Comparison of ENCODE assay signal across 16 cellular contexts in the genomic region with DNA sequence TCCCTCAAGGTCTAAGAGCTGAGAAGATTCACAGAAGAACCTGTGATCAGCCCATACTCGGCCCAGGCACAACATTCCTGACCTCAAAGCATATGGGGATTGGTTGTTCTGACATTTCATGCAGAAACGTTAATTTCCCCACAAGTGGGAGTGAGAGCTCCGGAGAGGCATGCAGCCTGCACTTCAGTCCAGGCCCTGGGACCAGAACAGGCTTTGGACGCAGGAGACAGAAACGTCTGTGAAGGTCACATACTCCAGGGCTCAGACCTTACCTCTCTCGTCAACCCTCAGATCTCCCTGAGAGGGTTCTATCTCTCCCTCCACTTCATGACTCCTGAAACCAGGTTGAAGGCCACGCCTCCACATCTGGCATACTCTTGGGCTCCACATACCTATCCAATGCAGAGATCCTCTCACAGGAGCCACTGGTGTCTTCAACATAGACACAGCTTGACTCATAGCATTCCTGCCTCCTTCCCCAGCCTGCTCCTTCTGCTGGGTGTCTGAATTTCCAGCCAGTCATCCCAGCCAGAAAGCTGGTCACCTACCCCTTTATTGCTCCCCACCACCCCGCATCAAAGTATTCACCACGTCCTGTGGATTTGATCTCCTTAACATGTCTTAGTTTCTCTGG.
A peak's percentile ranks its signal among the peaks of the same experiment; 100 is the strongest.
DNase-seq lines count a peak whose midpoint lies in the region; ATAC-seq and FAIRE-seq lines count a peak whose summit lies in the region.
"Had no signal": no experiment of that assay in that cellular context is flagged by ENCODE, and none has a peak within 500 bp of the region (broad histone marks: within the 10 kb centered on the region; RNA-seq: fewer than 3 reads in every experiment).

No MANE protein-coding gene starts in this region.

- no peak for DNase-seq in stimulated activated naive CD8-positive, alpha-beta T cell treated with anti-CD3 and anti-CD28 coated beads, Interleukin-15, amount 100 ng/mL, for 72 hours
- DNase-seq in stimulated activated naive CD8-positive, alpha-beta T cell treated with anti-CD3 and anti-CD28 coated beads, Interleukin-15, Interleukin-2, amounts not matched to agents 100 U/mL and 50 U/mL, for 24 hours: no peak
- DNase-seq in SW480 (ENCODE audit: low spot score) (peak; percentile 29), glomerular visceral epithelial cell (ENCODE audit: extremely low spot score) (peak; percentile 71), urothelium cell line (ENCODE audit: low spot score) (peak; percentile 86), KG1 (lab: John Stamatoyannopoulos, UW) (no peak)
- no peak for DNase-seq in stimulated activated naive CD4-positive, alpha-beta T cell treated with Interleukin-2 at 50 U/mL for 16 hours (lab: John Stamatoyannopoulos, UW)
- DNase-seq: activated naive CD8-positive, alpha-beta T cell treated with anti-CD3 and anti-CD28 coated beads, Interleukin-2, amount 50 U/mL, for 24 hours; DND-41; NCI-H446 treated with DMSO at 0.1 percent for 48 hours; Right ventricle myocardium superior; stimulated activated CD8-positive, alpha-beta memory T cell treated with anti-CD3 and anti-CD28 coated beads, Interleukin-4, amount 100 ng/mL, for 48 hours; WERI-Rb-1 had no signal

- H3K4me1 Mint-ChIP-seq in stimulated activated naive CD8-positive, alpha-beta T cell treated with anti-CD3 and anti-CD28 coated beads, Interleukin-15, amount 100 ng/mL, for 72 hours: peaks cover 7% of the 10 kb centered on the region
- H3K4me1 Mint-ChIP-seq: activated naive CD8-positive, alpha-beta T cell treated with anti-CD3 and anti-CD28 coated beads, Interleukin-2, amount 50 U/mL, for 24 hours had no signal

- H3K27me3 Mint-ChIP-seq in stimulated activated naive CD8-positive, alpha-beta T cell treated with anti-CD3 and anti-CD28 coated beads, Interleukin-15, amount 100 ng/mL, for 72 hours: no peaks in the 10 kb centered on the region

- no peak overlapping the region for H3K4me3 Mint-ChIP-seq in stimulated activated naive CD8-positive, alpha-beta T cell treated with anti-CD3 and anti-CD28 coated beads, Interleukin-15, amount 100 ng/mL, for 72 hours
- H3K4me3 Mint-ChIP-seq: activated naive CD8-positive, alpha-beta T cell treated with anti-CD3 and anti-CD28 coated beads, Interleukin-2, amount 50 U/mL, for 24 hours had no signal

- H3K9me3 Mint-ChIP-seq in stimulated activated naive CD8-positive, alpha-beta T cell treated with anti-CD3 and anti-CD28 coated beads, Interleukin-15, amount 100 ng/mL, for 72 hours: no peaks in the 10 kb centered on the region
- H3K9me3 Mint-ChIP-seq: activated naive CD8-positive, alpha-beta T cell treated with anti-CD3 and anti-CD28 coated beads, Interleukin-2, amount 50 U/mL, for 24 hours had no signal

- FAIRE-seq in urothelium cell line (lab: Jason Lieb, UNC): peak; percentile 53

- peak; percentile 27 for ATAC-seq in stimulated activated naive CD8-positive, alpha-beta T cell treated with anti-CD3 and anti-CD28 coated beads, Interleukin-15, amount 100 ng/mL, for 72 hours
- ATAC-seq in stimulated activated naive CD8-positive, alpha-beta T cell treated with anti-CD3 and anti-CD28 coated beads, Interleukin-15, Interleukin-2, amounts not matched to agents 100 U/mL and 50 U/mL, for 24 hours: no peak
- no peak for ATAC-seq in HG03457 (IDR thresholded peaks at IDR 0.05; ENCODE audit: unreplicated experiment)
- ATAC-seq: activated naive CD8-positive, alpha-beta T cell treated with anti-CD3 and anti-CD28 coated beads, Interleukin-2, amount 50 U/mL, for 24 hours; gastroesophageal sphincter; left lobe of liver had no signal

- H3K27ac Mint-ChIP-seq in stimulated activated naive CD8-positive, alpha-beta T cell treated with anti-CD3 and anti-CD28 coated beads, Interleukin-15, amount 100 ng/mL, for 72 hours: no peak overlapping the region
- H3K27ac Mint-ChIP-seq: activated naive CD8-positive, alpha-beta T cell treated with anti-CD3 and anti-CD28 coated beads, Interleukin-2, amount 50 U/mL, for 24 hours had no signal

Comparison
In these comparisons a context has a peak if more than half of its experiments do, and no peak if none do; other contexts are left out.
1. DNase-seq: peak in SW480 (single experiment), glomerular visceral epithelial cell (single experiment) and urothelium cell line (single experiment); none in stimulated activated naive CD8-positive, alpha-beta T cell treated with anti-CD3 and anti-CD28 coated beads, Interleukin-15, amount 100 ng/mL, for 72 hours (0 of 2), stimulated activated naive CD8-positive, alpha-beta T cell treated with anti-CD3 and anti-CD28 coated beads, Interleukin-15, Interleukin-2, amounts not matched to agents 100 U/mL and 50 U/mL, for 24 hours (single experiment), stimulated activated naive CD4-positive, alpha-beta T cell treated with Interleukin-2 at 50 U/mL for 16 hours (single experiment) and KG1 (single experiment).